8 cellular contexts compared by ENCODE assay signal in genomic region chr1:109240158-109241152, GRCh38. TPM values are rescaled to one million over a fixed set of nuclear protein-coding genes. Genes with fewer than 3 reads are reported as not detected.
DNase-seq lines count a peak whose midpoint lies in the region; ATAC-seq and TF ChIP-seq lines count a peak whose summit lies in the region.

No MANE protein-coding gene starts in this region.

- intact Hi-C loops in OCI-LY7 (cut with micrococcal nuclease; ENCODE audit: unreplicated experiment), result loop anchor here (1.0 kb wide), 1 partner anchor 9 kb away; the partner anchor contains the start of gene CELSR2

- H4K20me1 ChIP-seq in OCI-LY7 (ENCODE audit: insufficient read depth, low read length), result no peaks in the 10 kb centered on the region

- H3K4me1 ChIP-seq in OCI-LY7 (ENCODE audit: insufficient read depth, low read length, poor library complexity, severe bottlenecking), result no peaks in the 10 kb centered on the region

- H3K4me3 ChIP-seq in OCI-LY7 (ENCODE audit: low read depth, low read length, poor library complexity, severe bottlenecking), result no peak overlapping the region

- H3K9me3 Mint-ChIP-seq in nephron, result no peaks in the 10 kb centered on the region

- no peaks in the 10 kb centered on the region for H3K9me3 ChIP-seq in OCI-LY7 (ENCODE audit: low read length)

- H3K4me2 ChIP-seq in OCI-LY7 (ENCODE audit: low read length), result no peak overlapping the region

- H3K79me2 ChIP-seq in OCI-LY7 (ENCODE audit: insufficient read depth, low read depth, low read length), result no peaks in the 10 kb centered on the region

- TF ChIP-seq CTCF in OCI-LY7 (conservative IDR thresholded peaks at IDR 0.05; ENCODE audit: low read length) (no peak), nephron (IDR thresholded peaks at IDR 0.05; ENCODE audit: unreplicated experiment in 3 of 3) (no peak)

- H3K9me2 ChIP-seq in OCI-LY7 (ENCODE audit: insufficient read depth, low read length), result no peaks in the 10 kb centered on the region

- peak overlapping the region in 2 of 3 experiments; percentile 47 to 56 for H3K27ac Mint-ChIP-seq in nephron

- DNase-seq in NCI-H146 (lab: John Stamatoyannopoulos, UW) (peak; percentile 25), NCI-H146 treated with DMSO at 0.1 percent for 48 hours (lab: John Stamatoyannopoulos, UW; ENCODE audit: unreplicated experiment) (no peak), OCI-LY7 (ENCODE audit: low spot score) (peak; percentile 37), epithelial cell of prostate (ENCODE audit: low read depth, low spot score) (peak; percentile 98)

- ATAC-seq in GM19324 (IDR thresholded peaks at IDR 0.05; ENCODE audit: low FRiP score, unreplicated experiment) (no peak), HG03135 (IDR thresholded peaks at IDR 0.05; ENCODE audit: unreplicated experiment) (no peak), HG03460 (IDR thresholded peaks at IDR 0.05; ENCODE audit: unreplicated experiment) (no peak)

- H3K4me1 Mint-ChIP-seq in nephron, result peaks cover 36% of the 10 kb centered on the region

- no peak overlapping the region for H3K4me3 Mint-ChIP-seq in nephron

- H3K36me3 ChIP-seq in OCI-LY7 (ENCODE audit: insufficient read depth, low read length), result peaks cover 39% of the 10 kb centered on the region

- no peak overlapping the region for H3K27ac ChIP-seq in OCI-LY7 (ENCODE audit: low read depth, low read length, poor library complexity, severe bottlenecking)
- peak overlapping the region; percentile 93 for H3K27ac ChIP-seq in epithelial cell of prostate

- no peak overlapping the region for H2AFZ ChIP-seq in OCI-LY7 (ENCODE audit: low read length)

- H3K36me3 Mint-ChIP-seq in nephron (ENCODE audit: low read depth), result peaks cover 31% of the 10 kb centered on the region

- CTCF ChIA-PET in OCI-LY7 (lab: Charles Lee; ENCODE audit: unreplicated experiment), result interaction anchor here (1.4 kb wide), 1 partner anchor 9 kb away, joined by 3 read pairs; no protein-coding TSS in a partner anchor

- BruUV-seq in OCI-LY7 (replicated peaks; lab: Mats Ljungman, UMichigan), result no TSS peak

- POLR2A ChIA-PET in OCI-LY7 (lab: Charles Lee), result interaction anchor here (1.5 to 1.8 kb wide), 2 partner anchors 13 to 27 kb away, joined by 4 to 5 read pairs; partner anchors contain the start of gene SARS1

- peaks cover 8% of the 10 kb centered on the region for H3K27me3 Mint-ChIP-seq in nephron (ENCODE audit: low read depth)

RNA-seq across cellular contexts. Expression of gene CELSR2, which starts 8.9 kb away (rescaled TPM):
- total RNA-seq in OCI-LY7 (2014; rRNA removed; shearing (Covaris generic)), result 5.0 and 6.9 TPM in 2 replicates
- 12.5 and 13.0 TPM in 2 replicates for total RNA-seq in OCI-LY7 (2022)

RNA-seq across cellular contexts. Expression of gene SARS1, which starts 26.7 kb away (rescaled TPM):
- total RNA-seq in OCI-LY7 (2014; rRNA removed; shearing (Covaris generic)), result 277 and 295 TPM in 2 replicates
- total RNA-seq in OCI-LY7 (2022), result 290 and 323 TPM in 2 replicates

RNA-seq across cellular contexts. Expression of gene PSRC1, which starts 42.5 kb away (rescaled TPM):
- 42.7 and 44.5 TPM in 2 replicates for total RNA-seq in OCI-LY7 (2014; rRNA removed; shearing (Covaris generic))
- total RNA-seq in OCI-LY7 (2022), result 40.7 and 43.7 TPM in 2 replicates
